Comparison of ENCODE assay signal across 10 cellular contexts in genomic region chr18:48828713-48829442, GRCh38.
A peak's percentile ranks its signal among the peaks of the same experiment; 100 is the strongest.
DNase-seq lines count a peak whose midpoint lies in the region; ATAC-seq and TF ChIP-seq lines count a peak whose summit lies in the region.
"Had no signal": no experiment of that assay in that cellular context is flagged by ENCODE, and none has a peak within 500 bp of the region (broad histone marks: within the 10 kb centered on the region; RNA-seq: fewer than 3 reads in every experiment).

No MANE protein-coding gene starts in this region.

- no peak for TF ChIP-seq CTCF in adrenal gland (IDR thresholded peaks at IDR 0.05)
- no peak for TF ChIP-seq CTCF in vagina (IDR thresholded peaks at IDR 0.05)

- H3K9me3 ChIP-seq in adrenal gland (replicated peaks in 1 of 3): no peaks in the 10 kb centered on the region
- H3K9me3 ChIP-seq in mesodermal cell (ENCODE audit: control insufficient read depth, low read length): no peaks in the 10 kb centered on the region
- no peaks in the 10 kb centered on the region for H3K9me3 ChIP-seq in vagina
- H3K9me3 ChIP-seq: suprapubic skin had no signal

- H3K27me3 ChIP-seq in adrenal gland (no peaks in the 10 kb centered on the region), vagina (no peaks in the 10 kb centered on the region)
- H3K27me3 ChIP-seq: suprapubic skin had no signal

- 64 to 73% (median 68%) methylated on average over 15 of the region's 15 CpGs for WGBS in adrenal gland, 4 donors
- WGBS in mesodermal cell (ENCODE audit: insufficient coverage in 2 of 2), 2 experiments: 34 to 49% methylated on average over 4 to 5 of the region's 15 CpGs

- H3K4me3 ChIP-seq in adrenal gland: no peak overlapping the region
- peak overlapping the region; percentile 18 for H3K4me3 ChIP-seq in mesodermal cell (ENCODE audit: extremely low read depth, insufficient read depth, low read length, poor library complexity, severe bottlenecking)
- H3K4me3 ChIP-seq in vagina: peak overlapping the region; percentile 6 to 10
- H3K4me3 ChIP-seq: suprapubic skin had no signal

- DNase-seq in cardiac septum (ENCODE audit: low spot score): peak; percentile 27
- no peak for DNase-seq in Right ventricle myocardium inferior (ENCODE audit: missing footprints)
- peak in 4 of 7 donors; percentile 4 to 49 (median 18) for DNase-seq in adrenal gland
- peak; percentile 72 to 78 for DNase-seq in vagina (ENCODE audit: extremely low spot score in 2 of 2)
- DNase-seq in NCI-H226: no peak
- DNase-seq in NOMO-1 treated with DMSO at 0.1 percent for 48 hours (lab: John Stamatoyannopoulos, UW; ENCODE audit: unreplicated experiment): no peak
- no peak for DNase-seq in activated CD4-positive, alpha-beta T cell treated with anti-CD3 and anti-CD28 coated beads for 4 hours
- DNase-seq: PC-3 had no signal

- intact Hi-C loops in cardiac septum (cut with DNase I): no loop called here
- intact Hi-C loops in Right ventricle myocardium inferior (cut with DNase I): loop anchor here (5.0 kb wide), 1 partner anchor 52 kb away; no protein-coding TSS in a partner anchor
- intact Hi-C loops in adrenal gland (cut with DNase I): no loop called here
- intact Hi-C loops in vagina (cut with DNase I): no loop called here

- H3K36me3 ChIP-seq in adrenal gland (replicated peaks in 1 of 2) (no peaks in the 10 kb centered on the region), mesodermal cell (ENCODE audit: control insufficient read depth, insufficient read depth, low read length) (peaks cover under 1% of the 10 kb centered on the region), vagina (no peaks in the 10 kb centered on the region)
- H3K36me3 ChIP-seq: suprapubic skin had no signal

- H3K4me1 ChIP-seq in adrenal gland (replicated peaks in 1 of 2) (peaks cover 0 to 59% of the 10 kb centered on the region in 2 donors), mesodermal cell (ENCODE audit: control insufficient read depth, insufficient read depth, low read length, poor library complexity, severe bottlenecking) (peaks cover 80% of the 10 kb centered on the region), vagina (peaks cover 53% of the 10 kb centered on the region)

- ATAC-seq in Right ventricle myocardium inferior: no peak

- TF ChIP-seq POLR2A in adrenal gland (IDR thresholded peaks at IDR 0.05) (no peak), vagina (IDR thresholded peaks at IDR 0.05) (no peak)

- H3K27ac ChIP-seq in adrenal gland: peak overlapping the region in 2 of 5 donors; percentile 50 to 81
- H3K27ac ChIP-seq in mesodermal cell (ENCODE audit: low read depth, low read length, severe bottlenecking): peak overlapping the region; percentile 98
- H3K27ac ChIP-seq in vagina: peak overlapping the region; percentile 80
- H3K27ac ChIP-seq: suprapubic skin had no signal

Comparison
In these comparisons a context has a peak if more than half of its experiments do, and no peak if none do; other contexts are left out.
1. DNase-seq: peak in cardiac septum (single experiment), adrenal gland (4 of 7) and vagina (2 of 2); none in Right ventricle myocardium inferior (single experiment), NCI-H226 (single experiment), NOMO-1 treated with DMSO at 0.1 percent for 48 hours (single experiment) and activated CD4-positive, alpha-beta T cell treated with anti-CD3 and anti-CD28 coated beads for 4 hours (0 of 2).
2. H3K4me3 ChIP-seq: peak in mesodermal cell (single experiment) and vagina (2 of 2); none in adrenal gland (0 of 4).